1 cellular context compared by ENCODE assay signal in genomic region chr5:176416965-176417364, GRCh38.
TF ChIP-seq lines count a peak whose summit lies in the region.

No MANE protein-coding gene starts in this region.

TF ChIP-seq in A549, 52 proteins besides CTCF, POLR2A, EP300 and RAD21 (continued from another document):
- TF ChIP-seq USF2 (IDR thresholded peaks at IDR 0.05) (no peak), GATA3 (IDR thresholded peaks at IDR 0.05; ENCODE audit: borderline replicate concordance) (no peak)
